12 cellular contexts compared by ENCODE assay signal in the genomic region with DNA sequence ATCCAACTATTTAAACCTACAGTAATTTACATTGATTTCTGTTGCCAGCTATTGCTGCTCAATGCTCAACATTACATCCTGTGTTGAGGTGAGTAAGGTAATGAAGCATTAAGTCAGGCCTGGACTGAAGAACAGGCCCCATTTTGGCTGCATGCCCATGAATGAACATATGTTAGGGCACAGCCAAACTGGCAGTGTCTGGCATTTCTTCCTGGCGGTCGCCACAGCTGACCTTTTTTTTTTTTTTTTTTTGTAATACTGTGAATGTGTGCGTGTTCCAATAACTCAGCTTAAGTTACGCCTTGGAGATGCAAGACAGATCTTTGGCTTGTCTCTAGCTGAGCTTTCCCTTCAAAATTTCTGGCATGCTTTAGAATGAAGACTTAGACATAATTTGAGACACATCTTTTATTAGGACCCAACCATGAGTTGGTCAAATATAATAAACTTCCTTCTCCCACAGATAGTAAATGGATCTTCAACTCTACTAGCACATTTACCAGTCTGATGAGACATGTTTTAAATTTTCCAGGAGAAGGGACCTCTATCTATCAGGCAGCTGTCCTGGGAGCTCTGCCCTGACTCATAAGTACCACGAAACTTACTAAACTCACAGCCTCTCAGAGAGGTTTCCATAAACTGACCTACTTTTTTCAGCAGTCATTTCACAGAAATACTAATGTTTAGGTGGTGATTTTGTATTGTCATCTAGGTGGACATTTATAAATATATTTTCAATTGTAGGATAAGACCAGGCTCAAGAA.
DNase-seq lines count a peak whose midpoint lies in the region; ATAC-seq and TF ChIP-seq lines count a peak whose summit lies in the region.
"Had no signal": no experiment of that assay in that cellular context is flagged by ENCODE, and none has a peak within 500 bp of the region (broad histone marks: within the 10 kb centered on the region; RNA-seq: fewer than 3 reads in every experiment).

No MANE protein-coding gene starts in this region.

- no peak overlapping the region for H3K9ac ChIP-seq in DND-41 (ENCODE audit: low read depth, low read length)
- H3K9ac ChIP-seq: neural progenitor cell had no signal

- ATAC-seq in DND-41 (ENCODE audit: insufficient read depth, low read depth) (no peak), HG03139 (IDR thresholded peaks at IDR 0.05; ENCODE audit: unreplicated experiment) (no peak), left lung (no peak)

- no peaks in the 10 kb centered on the region for H4K20me1 ChIP-seq in DND-41 (ENCODE audit: insufficient read depth, low read length)

- TF ChIP-seq CTCF in DND-41 (IDR thresholded peaks at IDR 0.05; ENCODE audit: borderline replicate concordance, extremely low read depth, low read length, poor library complexity, severe bottlenecking), result no peak
- no peak for TF ChIP-seq CTCF in coronary artery (IDR thresholded peaks at IDR 0.05)
- TF ChIP-seq CTCF in left lung (IDR thresholded peaks at IDR 0.05), result no peak

- H3K4me2 ChIP-seq in DND-41 (ENCODE audit: insufficient read depth, low read length), result no peak overlapping the region
- H3K4me2 ChIP-seq: neural progenitor cell had no signal

- H3K36me3 ChIP-seq in DND-41 (ENCODE audit: insufficient read depth, low read length) (no peaks in the 10 kb centered on the region), left lung (no peaks in the 10 kb centered on the region)
- H3K36me3 ChIP-seq: neural progenitor cell, Peyer's patch had no signal

- no peak overlapping the region for H3K27ac ChIP-seq in DND-41 (ENCODE audit: low read length)
- no peak overlapping the region for H3K27ac ChIP-seq in coronary artery
- no peak overlapping the region for H3K27ac ChIP-seq in left lung
- H3K27ac ChIP-seq: neural progenitor cell had no signal

- peaks cover 4% of the 10 kb centered on the region for H3K9me3 ChIP-seq in DND-41 (ENCODE audit: insufficient read depth, low read length, severe bottlenecking)
- H3K9me3 ChIP-seq in left lung, result peaks cover 0 to 4% of the 10 kb centered on the region in 2 donors
- H3K9me3 ChIP-seq: Peyer's patch had no signal

- H3K4me1 ChIP-seq in DND-41 (ENCODE audit: insufficient read depth, low read length) (no peaks in the 10 kb centered on the region), left lung (no peaks in the 10 kb centered on the region)
- H3K4me1 ChIP-seq: neural progenitor cell, Peyer's patch had no signal

- no peaks in the 10 kb centered on the region for H3K27me3 ChIP-seq in DND-41 (ENCODE audit: insufficient read depth, low read length, poor library complexity)
- no peaks in the 10 kb centered on the region for H3K27me3 ChIP-seq in left lung
- H3K27me3 ChIP-seq: neural progenitor cell, Peyer's patch had no signal

- peak; percentile 35 for DNase-seq in DND-41
- peak; percentile 75 for DNase-seq in M059J (ENCODE audit: low read depth)
- peak; percentile 87 for DNase-seq in amniotic epithelial cell (ENCODE audit: low read depth)
- DNase-seq in kidney glomerular epithelial cell (lab: John Stamatoyannopoulos, UW), result peak; percentile 29
- no peak for DNase-seq in coronary artery (ENCODE audit: low spot score)
- DNase-seq in left lung, result no peak
- no peak for DNase-seq in NOMO-1 treated with dmso at 0.1 percent for 144 hours (lab: John Stamatoyannopoulos, UW; ENCODE audit: unreplicated experiment)
- DNase-seq: amniotic stem cell, GF-D8, Peyer's patch had no signal

- no peak overlapping the region for H3K4me3 ChIP-seq in DND-41 (ENCODE audit: low read depth in 1 of 2, low read length in 2 of 2)
- no peak overlapping the region for H3K4me3 ChIP-seq in coronary artery
- H3K4me3 ChIP-seq in left lung, result no peak overlapping the region
- H3K4me3 ChIP-seq: neural progenitor cell, Peyer's patch had no signal

- intact Hi-C loops in left lung (cut with DNase I), result no loop called here

- H2AFZ ChIP-seq in DND-41 (ENCODE audit: low read depth, low read length), result no peak overlapping the region
- H2AFZ ChIP-seq: neural progenitor cell had no signal

- H3K79me2 ChIP-seq in DND-41 (ENCODE audit: insufficient read depth, low read length), result no peaks in the 10 kb centered on the region

Comparison
In these comparisons a context has a peak if more than half of its experiments do, and no peak if none do; other contexts are left out.
1. DNase-seq: peak in DND-41 (single experiment), M059J (single experiment), amniotic epithelial cell (single experiment) and kidney glomerular epithelial cell (single experiment); none in coronary artery (single experiment), left lung (0 of 2) and NOMO-1 treated with dmso at 0.1 percent for 144 hours (single experiment).